In the genomic region with DNA sequence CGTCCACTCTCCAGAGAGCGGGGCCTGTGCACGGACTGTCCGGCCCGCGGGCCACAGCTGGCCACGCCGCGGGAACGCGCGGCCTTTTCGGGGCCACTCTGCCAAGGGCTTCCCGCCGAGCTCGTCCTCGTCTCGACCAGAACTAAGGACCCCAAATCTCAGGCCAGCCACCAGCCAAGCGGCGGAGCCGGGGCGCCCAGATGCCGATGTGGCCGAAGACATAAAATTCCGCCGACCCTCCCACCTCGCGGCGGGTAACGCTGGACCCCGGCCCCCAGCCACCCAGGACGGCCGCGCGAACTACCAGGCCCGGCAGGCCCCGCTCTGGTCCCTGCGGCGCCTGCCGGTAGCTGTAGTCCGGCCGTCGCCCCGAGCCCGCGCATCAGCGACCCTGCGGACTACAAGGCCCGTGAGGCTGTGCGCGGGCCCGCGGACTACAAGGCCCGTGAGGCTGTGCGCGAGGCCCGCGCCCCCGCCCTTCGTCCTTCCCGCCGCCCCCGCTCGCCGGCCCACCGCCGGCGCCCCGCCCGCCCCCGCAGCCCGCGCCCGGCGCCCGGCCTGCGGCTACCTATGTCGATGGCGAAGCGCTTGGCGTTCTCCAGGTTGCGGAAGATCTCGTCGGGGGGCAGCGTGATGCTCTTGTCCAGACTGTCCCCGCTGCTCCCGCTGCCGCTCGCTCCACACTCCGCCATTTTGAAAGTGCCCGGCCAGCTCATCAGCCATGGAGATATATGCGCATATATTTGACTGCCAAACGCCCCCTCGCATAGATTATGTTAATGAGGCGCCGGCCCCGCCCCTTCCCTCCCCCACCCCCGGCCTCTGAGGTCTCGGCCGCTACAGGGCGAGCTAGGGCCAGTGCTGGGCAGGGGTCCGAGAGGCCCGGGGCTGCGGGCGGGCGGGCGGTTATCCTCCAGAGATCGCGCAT, we compare ENCODE assay signal across 1 cellular context.
TF ChIP-seq lines count a peak whose summit lies in the region.

A gene (minus strand): TSS at position 701 of the 928 bp plus-strand sequence. CDS start 9 bp downstream, at position 692.

TF ChIP-seq in SK-N-SH, 30 proteins besides CTCF, POLR2A, EP300 and RAD21 (continued from another document):
- TF ChIP-seq, protein P1, sequence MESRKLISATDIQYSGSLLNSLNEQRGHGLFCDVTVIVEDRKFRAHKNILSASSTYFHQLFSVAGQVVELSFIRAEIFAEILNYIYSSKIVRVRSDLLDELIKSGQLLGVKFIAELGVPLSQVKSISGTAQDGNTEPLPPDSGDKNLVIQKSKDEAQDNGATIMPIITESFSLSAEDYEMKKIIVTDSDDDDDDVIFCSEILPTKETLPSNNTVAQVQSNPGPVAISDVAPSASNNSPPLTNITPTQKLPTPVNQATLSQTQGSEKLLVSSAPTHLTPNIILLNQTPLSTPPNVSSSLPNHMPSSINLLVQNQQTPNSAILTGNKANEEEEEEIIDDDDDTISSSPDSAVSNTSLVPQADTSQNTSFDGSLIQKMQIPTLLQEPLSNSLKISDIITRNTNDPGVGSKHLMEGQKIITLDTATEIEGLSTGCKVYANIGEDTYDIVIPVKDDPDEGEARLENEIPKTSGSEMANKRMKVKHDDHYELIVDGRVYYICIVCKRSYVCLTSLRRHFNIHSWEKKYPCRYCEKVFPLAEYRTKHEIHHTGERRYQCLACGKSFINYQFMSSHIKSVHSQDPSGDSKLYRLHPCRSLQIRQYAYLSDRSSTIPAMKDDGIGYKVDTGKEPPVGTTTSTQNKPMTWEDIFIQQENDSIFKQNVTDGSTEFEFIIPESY (IDR thresholded peaks at IDR 0.05; ENCODE audit: borderline replicate concordance, low read depth) = no peak
- TF ChIP-seq GABPA (IDR thresholded peaks at IDR 0.05; ENCODE audit: low read depth) (no peak), NRF1 (IDR thresholded peaks at IDR 0.05; ENCODE audit: low read depth, low read length) (0 out of 2 replicates have a peak, but pooled peaks have one; percentile 12), SIN3A (IDR thresholded peaks at IDR 0.05; ENCODE audit: borderline replicate concordance, low read depth, low read length) (no peak), EZH2phosphoT487 (IDR thresholded peaks at IDR 0.05; ENCODE audit: borderline replicate concordance, low read depth) (no peak), TEAD4 (IDR thresholded peaks at IDR 0.05; ENCODE audit: borderline replicate concordance, insufficient read depth) (0 out of 2 replicates have a peak, but pooled peaks have one; percentile 8), GATA2 (CRISPR knock-in tag; IDR thresholded peaks at IDR 0.05) (no peak), JUND (IDR thresholded peaks at IDR 0.05) (no peak), RCOR1 (IDR thresholded peaks at IDR 0.05; ENCODE audit: low read length) (no peak), MEF2A (IDR thresholded peaks at IDR 0.05; ENCODE audit: borderline replicate concordance, low read depth) (no peak), TAF1 (IDR thresholded peaks at IDR 0.05; ENCODE audit: borderline replicate concordance, low read depth, low read length) (peak; percentile 68; the same call in 1 of the 2 replicates), ELF1 (IDR thresholded peaks at IDR 0.05) (no peak), YY1 (IDR thresholded peaks at IDR 0.05; ENCODE audit: low read depth) (peak; percentile 86), FOSL2 (IDR thresholded peaks at IDR 0.05; ENCODE audit: borderline replicate concordance, low read depth) (no peak)
- TF ChIP-seq, protein P2, sequence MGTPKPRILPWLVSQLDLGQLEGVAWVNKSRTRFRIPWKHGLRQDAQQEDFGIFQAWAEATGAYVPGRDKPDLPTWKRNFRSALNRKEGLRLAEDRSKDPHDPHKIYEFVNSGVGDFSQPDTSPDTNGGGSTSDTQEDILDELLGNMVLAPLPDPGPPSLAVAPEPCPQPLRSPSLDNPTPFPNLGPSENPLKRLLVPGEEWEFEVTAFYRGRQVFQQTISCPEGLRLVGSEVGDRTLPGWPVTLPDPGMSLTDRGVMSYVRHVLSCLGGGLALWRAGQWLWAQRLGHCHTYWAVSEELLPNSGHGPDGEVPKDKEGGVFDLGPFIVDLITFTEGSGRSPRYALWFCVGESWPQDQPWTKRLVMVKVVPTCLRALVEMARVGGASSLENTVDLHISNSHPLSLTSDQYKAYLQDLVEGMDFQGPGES (IDR thresholded peaks at IDR 0.05; ENCODE audit: low read depth, low read length) = no peak
- TF ChIP-seq, protein P3, sequence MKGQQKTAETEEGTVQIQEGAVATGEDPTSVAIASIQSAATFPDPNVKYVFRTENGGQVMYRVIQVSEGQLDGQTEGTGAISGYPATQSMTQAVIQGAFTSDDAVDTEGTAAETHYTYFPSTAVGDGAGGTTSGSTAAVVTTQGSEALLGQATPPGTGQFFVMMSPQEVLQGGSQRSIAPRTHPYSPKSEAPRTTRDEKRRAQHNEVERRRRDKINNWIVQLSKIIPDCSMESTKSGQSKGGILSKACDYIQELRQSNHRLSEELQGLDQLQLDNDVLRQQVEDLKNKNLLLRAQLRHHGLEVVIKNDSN (IDR thresholded peaks at IDR 0.05; ENCODE audit: borderline replicate concordance, low read depth) = no peak
- TF ChIP-seq, protein P4, sequence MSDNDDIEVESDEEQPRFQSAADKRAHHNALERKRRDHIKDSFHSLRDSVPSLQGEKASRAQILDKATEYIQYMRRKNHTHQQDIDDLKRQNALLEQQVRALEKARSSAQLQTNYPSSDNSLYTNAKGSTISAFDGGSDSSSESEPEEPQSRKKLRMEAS (IDR thresholded peaks at IDR 0.05; ENCODE audit: low read depth) = no peak; the same call in 1 of the 2 replicates
